Comparison of ENCODE assay signal across 15 cellular contexts in genomic region chr1:197884173-197884572, GRCh38. TPM values are rescaled to one million over a fixed set of nuclear protein-coding genes. Genes with fewer than 3 reads are reported as not detected.
"Had no signal": no experiment of that assay in that cellular context is flagged by ENCODE, and none has a peak within 500 bp of the region (broad histone marks: within the 10 kb centered on the region; RNA-seq: fewer than 3 reads in every experiment).

No MANE protein-coding gene starts in this region.

- ATAC-seq: left ventricle myocardium superior, right cardiac atrium had no signal

- H3K4me3 ChIP-seq: esophagus muscularis mucosa, spleen, suprapubic skin, upper lobe of left lung had no signal

- H3K27me3 ChIP-seq: upper lobe of left lung had no signal

- H3K36me3 ChIP-seq: esophagus muscularis mucosa, spleen, suprapubic skin, upper lobe of left lung had no signal

- H3K27ac ChIP-seq: esophagus muscularis mucosa, spleen, suprapubic skin, upper lobe of left lung had no signal

- H3K9me3 ChIP-seq: esophagus muscularis mucosa, spleen, suprapubic skin, upper lobe of left lung had no signal

- DNase-seq: activated CD4-positive, alpha-beta T cell treated with anti-CD3 and anti-CD28 coated beads, Interleukin-2, amount 50 U/mL, for 1 hour; activated effector memory CD4-positive, alpha-beta T cell treated with Interleukin-2 at 50 U/mL for 16 hours; activated T-cell treated with anti-CD3 and anti-CD28 coated beads, Interleukin-2, amount 50 U/mL, for 1 hour; glutamatergic neuron; left ventricle myocardium superior; right cardiac atrium; spleen; stimulated activated CD4-positive, alpha-beta T cell treated with anti-CD3 and anti-CD28 coated beads, Interleukin-1b, Interleukin-23, amount 100 ng/mL, for 48 hours; stimulated activated naive CD4-positive, alpha-beta T cell treated with Interleukin-2 at 50 U/mL for 16 hours; T-helper 2 cell had no signal

- H3K4me1 ChIP-seq: esophagus muscularis mucosa, spleen, suprapubic skin, upper lobe of left lung had no signal

RNA-seq across cellular contexts. Expression of gene LHX9, which starts 33.0 kb away (rescaled TPM):
- total RNA-seq: chondrocyte, esophagus muscularis mucosa, fibroblast of villous mesenchyme, spleen, suprapubic skin had no signal
